ENCODE assay signal across 17 cellular contexts in genomic region chr11:110474578-110474977, GRCh38.
"Had no signal": no experiment of that assay in that cellular context is flagged by ENCODE, and none has a peak within 500 bp of the region (broad histone marks: within the 10 kb centered on the region; RNA-seq: fewer than 3 reads in every experiment).

No MANE protein-coding gene starts in this region.

- H3K4me1 Mint-ChIP-seq: nephron progenitor cell had no signal

- ATAC-seq: foreskin keratinocyte; naive thymus-derived CD4-positive, alpha-beta T cell had no signal

- DNase-seq: colonic mucosa; dermis blood vessel endothelial cell; endodermal cell; erythroblast; foreskin keratinocyte; mammary epithelial cell; naive thymus-derived CD4-positive, alpha-beta T cell; nephron progenitor cell; sigmoid colon; stimulated activated CD4-positive, alpha-beta T cell treated with anti-CD3 and anti-CD28 coated beads, Interleukin-2, amount 100 ng/mL, for 24 hours; stimulated activated naive CD4-positive, alpha-beta T cell treated with Interleukin-2 at 50 U/mL for 16 hours; thyroid gland had no signal

- H3K36me3 ChIP-seq: colonic mucosa, right atrium auricular region, sigmoid colon, suprapubic skin, thyroid gland had no signal

- H3K27me3 Mint-ChIP-seq: naive thymus-derived CD4-positive, alpha-beta T cell; type B pancreatic cell had no signal

- H3K27me3 ChIP-seq: colonic mucosa, foreskin keratinocyte, hepatocyte, right atrium auricular region, sigmoid colon, suprapubic skin, thyroid gland had no signal

- H2AFZ ChIP-seq: hepatocyte had no signal

- H3K27ac Mint-ChIP-seq: endodermal cell; naive thymus-derived CD4-positive, alpha-beta T cell; nephron progenitor cell; type B pancreatic cell had no signal

- H3K9me3 ChIP-seq: colonic mucosa, right atrium auricular region, sigmoid colon, suprapubic skin, thyroid gland had no signal

- H3K27ac ChIP-seq: colonic mucosa, foreskin keratinocyte, hepatocyte, right atrium auricular region, sigmoid colon, skin epidermis, suprapubic skin, thyroid gland had no signal

- H3K4me2 ChIP-seq: hepatocyte had no signal

- H3K4me3 ChIP-seq: colonic mucosa, hepatocyte, right atrium auricular region, sigmoid colon, skin epidermis, suprapubic skin, thyroid gland had no signal

- H3K9me3 Mint-ChIP-seq: endodermal cell, nephron progenitor cell had no signal

- H3K4me1 ChIP-seq: colonic mucosa, sigmoid colon had no signal

- H3K4me3 Mint-ChIP-seq: endodermal cell, nephron progenitor cell, type B pancreatic cell had no signal
